15 cellular contexts compared by ENCODE assay signal in the genomic region with DNA sequence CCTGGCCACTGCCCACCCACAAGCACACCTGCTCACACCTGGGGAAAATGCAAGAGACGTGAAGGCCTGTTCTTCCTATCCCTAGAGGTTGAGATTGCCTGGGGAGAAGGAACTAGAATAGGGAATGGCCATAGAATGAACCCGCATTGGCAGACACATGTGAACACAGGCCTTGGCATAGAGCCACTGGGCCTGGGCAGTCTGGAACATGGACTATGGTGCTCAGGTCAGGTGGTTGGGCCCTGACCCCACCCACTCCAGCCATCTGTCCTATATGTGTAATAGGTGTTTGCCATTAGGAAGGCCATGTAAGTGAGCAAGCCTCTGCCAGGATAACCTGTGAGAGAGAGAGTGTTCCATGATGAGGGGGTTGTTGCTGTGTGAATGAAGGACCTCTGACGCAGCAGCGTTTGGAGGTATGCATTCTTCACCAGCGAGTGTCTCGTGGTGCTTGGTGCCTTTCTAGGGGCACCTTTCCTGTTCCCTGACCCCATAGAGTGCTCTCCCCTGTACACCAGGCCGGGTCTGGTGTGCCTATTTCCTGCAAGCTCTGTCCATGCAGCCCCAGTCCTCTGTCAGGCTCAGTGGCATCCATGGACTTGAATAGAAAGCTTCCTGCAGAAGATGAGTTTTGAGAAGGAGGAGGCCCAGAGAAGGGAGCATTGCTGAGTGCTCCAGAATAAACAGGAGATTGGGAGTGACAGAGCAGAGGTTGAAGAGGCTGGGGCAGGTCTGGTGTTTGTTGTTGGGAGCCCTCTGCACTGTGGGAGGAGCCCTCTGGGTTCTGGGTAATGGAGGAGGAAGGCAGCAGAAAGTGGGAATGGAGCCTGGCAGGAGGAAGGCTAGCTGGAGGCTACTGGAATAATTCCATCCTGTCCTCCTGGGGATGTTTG. TPM values are rescaled to one million over a fixed set of nuclear protein-coding genes. Genes with fewer than 3 reads are reported as not detected.
DNase-seq lines count a peak whose midpoint lies in the region; ATAC-seq and TF ChIP-seq lines count a peak whose summit lies in the region.
"Had no signal": no experiment of that assay in that cellular context is flagged by ENCODE, and none has a peak within 500 bp of the region (broad histone marks: within the 10 kb centered on the region; RNA-seq: fewer than 3 reads in every experiment).

No MANE protein-coding gene starts in this region.

- TF ChIP-seq CTCF in VCaP (conservative IDR thresholded peaks at IDR 0.05): no peak
- TF ChIP-seq CTCF in stomach (IDR thresholded peaks at IDR 0.05): no peak
- no peak for TF ChIP-seq CTCF in Caco-2 (IDR thresholded peaks at IDR 0.05; ENCODE audit: insufficient read depth in 1 of 2, low read depth in 1 of 2, low read length in 1 of 2, severe bottlenecking in 1 of 2, unreplicated experiment in 1 of 2)

- H3K36me3 ChIP-seq in stomach (peaks cover 8 to 72% (median 59%) of the 10 kb centered on the region in 4 donors), Caco-2 (ENCODE audit: control insufficient read depth, insufficient read depth, low read length) (peaks cover 4% of the 10 kb centered on the region)
- peaks cover 0 to 58% (median 0%) of the 10 kb centered on the region in 3 experiments for H3K36me3 ChIP-seq in naive thymus-derived CD4-positive, alpha-beta T cell (ENCODE audit: control insufficient read depth in 2 of 3, insufficient read depth in 3 of 3, low read length in 3 of 3)

- no peak for TF ChIP-seq EP300 in stomach (IDR thresholded peaks at IDR 0.05)

- no peak for TF ChIP-seq POLR2A in stomach (IDR thresholded peaks at IDR 0.05)

- peaks cover 27% of the 10 kb centered on the region for H3K36me3 Mint-ChIP-seq in activated T-cell treated with anti-CD3 and anti-CD28 coated beads, Interleukin-2, amount 50 U/mL, for 24 hours (ENCODE audit: low read depth)
- peaks cover 0 to 25% (median 0%) of the 10 kb centered on the region in 5 donors for H3K36me3 Mint-ChIP-seq in naive thymus-derived CD4-positive, alpha-beta T cell
- no peaks in the 10 kb centered on the region for H3K36me3 Mint-ChIP-seq in Caco-2 (ENCODE audit: insufficient read depth, unreplicated experiment)

- H3K4me1 Mint-ChIP-seq in activated T-cell treated with anti-CD3 and anti-CD28 coated beads, Interleukin-2, amount 50 U/mL, for 24 hours (ENCODE audit: low read depth): peaks cover 27% of the 10 kb centered on the region
- H3K4me1 Mint-ChIP-seq in naive thymus-derived CD4-positive, alpha-beta T cell: peaks cover 23 to 40% (median 32%) of the 10 kb centered on the region in 7 donors
- H3K4me1 Mint-ChIP-seq in Caco-2 (ENCODE audit: low read depth, unreplicated experiment): peaks cover 7% of the 10 kb centered on the region

- no peak overlapping the region for H3K4me3 Mint-ChIP-seq in activated T-cell treated with anti-CD3 and anti-CD28 coated beads, Interleukin-2, amount 50 U/mL, for 24 hours
- H3K4me3 Mint-ChIP-seq in naive thymus-derived CD4-positive, alpha-beta T cell: no peak overlapping the region
- H3K4me3 Mint-ChIP-seq in Caco-2 (ENCODE audit: unreplicated experiment): no peak overlapping the region
- H3K4me3 Mint-ChIP-seq: activated naive CD8-positive, alpha-beta T cell treated with anti-CD3 and anti-CD28 coated beads, Interleukin-2, amount 10 ng/mL, durations not matched to agents 7 days and 5 days had no signal

- no peaks in the 10 kb centered on the region for H3K27me3 ChIP-seq in stomach
- no peaks in the 10 kb centered on the region for H3K27me3 ChIP-seq in naive thymus-derived CD4-positive, alpha-beta T cell (ENCODE audit: control insufficient read depth in 2 of 2, insufficient read depth in 2 of 2, low read length in 2 of 2)
- no peaks in the 10 kb centered on the region for H3K27me3 ChIP-seq in Caco-2 (replicated peaks; ENCODE audit: control insufficient read depth, insufficient read depth, low read length)

- no TSS peak for BruUV-seq in Caco-2 (replicated peaks; lab: Mats Ljungman, UMichigan)

- H3K27ac Mint-ChIP-seq in activated T-cell treated with anti-CD3 and anti-CD28 coated beads, Interleukin-2, amount 50 U/mL, for 24 hours: peak overlapping the region; percentile 95
- H3K27ac Mint-ChIP-seq in naive thymus-derived CD4-positive, alpha-beta T cell: peak overlapping the region in 3 of 9 donors; percentile 45 to 72 (median 64)
- H3K27ac Mint-ChIP-seq in Caco-2 (ENCODE audit: unreplicated experiment): no peak overlapping the region

- no peaks in the 10 kb centered on the region for H3K27me3 Mint-ChIP-seq in activated T-cell treated with anti-CD3 and anti-CD28 coated beads, Interleukin-2, amount 50 U/mL, for 24 hours
- H3K27me3 Mint-ChIP-seq in naive thymus-derived CD4-positive, alpha-beta T cell: no peaks in the 10 kb centered on the region
- H3K27me3 Mint-ChIP-seq in Caco-2 (ENCODE audit: insufficient read depth, unreplicated experiment): no peaks in the 10 kb centered on the region
- H3K27me3 Mint-ChIP-seq: activated naive CD8-positive, alpha-beta T cell treated with anti-CD3 and anti-CD28 coated beads, Interleukin-2, amount 10 ng/mL, durations not matched to agents 7 days and 5 days had no signal

- no peak for ATAC-seq in GM18867 (IDR thresholded peaks at IDR 0.05; ENCODE audit: unreplicated experiment)
- ATAC-seq in naive thymus-derived CD4-positive, alpha-beta T cell: no peak
- ATAC-seq: HCT116 had no signal

- H3K27ac ChIP-seq in VCaP (peak overlapping the region; percentile 32), stomach (no peak overlapping the region)
- H3K27ac ChIP-seq in naive thymus-derived CD4-positive, alpha-beta T cell (ENCODE audit: low read depth, low read length): no peak overlapping the region
- H3K27ac ChIP-seq: KMS-11 had no signal

- H3K4me3 ChIP-seq in stomach: no peak overlapping the region
- H3K4me3 ChIP-seq in naive thymus-derived CD4-positive, alpha-beta T cell (ENCODE audit: low read length): no peak overlapping the region
- no peak overlapping the region for H3K4me3 ChIP-seq in Caco-2 (ENCODE audit: low read depth, low read length)

- intact Hi-C loops in stomach (cut with DNase I; ENCODE audit: low total_unique reads): no loop called here
- intact Hi-C loops in naive thymus-derived CD4-positive, alpha-beta T cell (cut with micrococcal nuclease): no loop called here
- intact Hi-C loops in Caco-2 (cut with micrococcal nuclease; ENCODE audit: unreplicated experiment): no loop called here

- CTCF ChIA-PET in naive thymus-derived CD4-positive, alpha-beta T cell (lab: Charles Lee): interaction anchor here (0.9 kb wide), 1 partner anchor 99 kb away, joined by 3 read pairs; no protein-coding TSS in a partner anchor
- CTCF ChIA-PET in Caco-2 (lab: Charles Lee): interaction anchor here (0.6 kb wide), 1 partner anchor 227 kb away, joined by 3 read pairs; no protein-coding TSS in a partner anchor

- H3K9me3 ChIP-seq in stomach (no peaks in the 10 kb centered on the region), Caco-2 (no peaks in the 10 kb centered on the region)
- no peaks in the 10 kb centered on the region for H3K9me3 ChIP-seq in naive thymus-derived CD4-positive, alpha-beta T cell (ENCODE audit: control insufficient read depth in 2 of 3, low read length in 3 of 3)

- no peak for DNase-seq in activated T-cell treated with anti-CD3 and anti-CD28 coated beads, Interleukin-2, amount 50 U/mL, for 24 hours
- DNase-seq in activated T-cell treated with anti-CD3 and anti-CD28 coated beads, Interleukin-2, amount 50 U/mL, for 48 hours: no peak
- DNase-seq in islet precursor cell: peak; percentile 64
- peak; percentile 81 for DNase-seq in stomach
- no peak for DNase-seq in naive thymus-derived CD4-positive, alpha-beta T cell
- DNase-seq in Caco-2: no peak
- DNase-seq: activated CD4-positive, alpha-beta T cell treated with anti-CD3 and anti-CD28 coated beads for 4 hours; activated naive CD8-positive, alpha-beta T cell treated with anti-CD3 and anti-CD28 coated beads, Interleukin-2, amount 10 ng/mL, durations not matched to agents 7 days and 5 days; DND-41; effector CD4-positive, alpha-beta T cell; NCI-H1930 had no signal

- peaks cover 6 to 40% (median 22%) of the 10 kb centered on the region in 4 donors for H3K4me1 ChIP-seq in stomach
- H3K4me1 ChIP-seq in naive thymus-derived CD4-positive, alpha-beta T cell (ENCODE audit: control insufficient read depth in 2 of 2, insufficient read depth in 2 of 2, low read length in 2 of 2): no peaks in the 10 kb centered on the region
- H3K4me1 ChIP-seq in Caco-2: no peaks in the 10 kb centered on the region

- 67 to 82% (median 69%) methylated on average over 7 of the region's 7 CpGs for whole genome bisulfite sequencing in stomach, 5 donors

- POLR2A ChIA-PET in naive thymus-derived CD4-positive, alpha-beta T cell (lab: Charles Lee): interaction anchor here (0.7 to 1.0 kb wide), 2 partner anchors 9 to 199 kb away, joined by 3 read pairs; no protein-coding TSS in a partner anchor
- POLR2A ChIA-PET in Caco-2 (lab: Charles Lee): no interaction called here

- H3K9me3 Mint-ChIP-seq in activated T-cell treated with anti-CD3 and anti-CD28 coated beads, Interleukin-2, amount 50 U/mL, for 24 hours: no peaks in the 10 kb centered on the region
- H3K9me3 Mint-ChIP-seq in naive thymus-derived CD4-positive, alpha-beta T cell: no peaks in the 10 kb centered on the region
- H3K9me3 Mint-ChIP-seq in Caco-2 (ENCODE audit: unreplicated experiment): no peaks in the 10 kb centered on the region
- H3K9me3 Mint-ChIP-seq: activated naive CD8-positive, alpha-beta T cell treated with anti-CD3 and anti-CD28 coated beads, Interleukin-2, amount 10 ng/mL, durations not matched to agents 7 days and 5 days had no signal

RNA-seq across cellular contexts. Expression of a gene that starts 15.6 kb away (rescaled TPM):
- total RNA-seq in stomach (10 to 100 TPM in 1 of 5 donors, 1 to 10 TPM in 2, under 1 TPM in 1, not detected in 1; 0.37 to 11.0 (median 4.0) TPM), Caco-2 (2022) (0.66 and 2.3 TPM in 2 replicates)
- 1 to 10 TPM in 2 of 3 donors, under 1 TPM in 1; 0.62 to 2.1 (median 1.3) TPM for polyA plus RNA-seq in stomach
- 10 to 100 TPM in 2 of 5 experiments, 1 to 10 TPM in 3; 7.9 to 15.1 (median 9.3) TPM for total RNA-seq in naive thymus-derived CD4-positive, alpha-beta T cell
- 1 to 10 TPM; 1.3 to 2.5 TPM for polyA plus RNA-seq in naive thymus-derived CD4-positive, alpha-beta T cell

RNA-seq across cellular contexts. Expression of a gene that starts 20.6 kb away (rescaled TPM):
- total RNA-seq in stomach: 10 to 100 TPM; 22.8 to 85.8 (median 52.5) TPM
- polyA plus RNA-seq in stomach: 100 to 1,000 TPM; 128 to 205 (median 134) TPM
- 100 to 1,000 TPM; 101 to 370 (median 142) TPM for total RNA-seq in naive thymus-derived CD4-positive, alpha-beta T cell
- polyA plus RNA-seq in naive thymus-derived CD4-positive, alpha-beta T cell: 100 to 1,000 TPM; 522 to 542 TPM
- 26.9 and 31.6 TPM in 2 replicates for total RNA-seq in Caco-2 (2022)

RNA-seq across cellular contexts. Expression of a gene that starts 23.0 kb away (rescaled TPM):
- total RNA-seq in stomach (10 to 100 TPM; 17.5 to 93.7 (median 26.1) TPM), Caco-2 (2022) (35.1 and 41.3 TPM in 2 replicates)
- polyA plus RNA-seq in stomach: 10 to 100 TPM; 10.2 to 26.5 (median 13.4) TPM
- 10 to 100 TPM; 18.0 to 28.5 (median 23.3) TPM for total RNA-seq in naive thymus-derived CD4-positive, alpha-beta T cell
- 10 to 100 TPM; 20.7 to 34.0 TPM for polyA plus RNA-seq in naive thymus-derived CD4-positive, alpha-beta T cell

RNA-seq across cellular contexts. Expression of a gene that starts 27.8 kb away (rescaled TPM):
- total RNA-seq in stomach: 10 to 100 TPM; 10.1 to 20.1 (median 12.8) TPM
- polyA plus RNA-seq in stomach: 10 to 100 TPM; 18.6 to 20.7 (median 19.2) TPM
- 10 to 100 TPM in 4 of 5 experiments, 1 to 10 TPM in 1; 9.4 to 23.6 (median 19.6) TPM for total RNA-seq in naive thymus-derived CD4-positive, alpha-beta T cell
- polyA plus RNA-seq in naive thymus-derived CD4-positive, alpha-beta T cell: 1 to 10 TPM in 1 of 2 donors, under 1 TPM in 1; 0.33 to 1.5 TPM
- total RNA-seq in Caco-2 (2022): 26.3 and 33.3 TPM in 2 replicates

RNA-seq across cellular contexts. Expression of a gene that starts 31.4 kb away (rescaled TPM):
- not detected for total RNA-seq in stomach
- 1 to 10 TPM in 2 of 3 donors, not detected in 1; 2.0 to 2.7 TPM for polyA plus RNA-seq in stomach
- 1 to 10 TPM; 1.1 to 6.4 (median 3.2) TPM for total RNA-seq in naive thymus-derived CD4-positive, alpha-beta T cell
- not detected for polyA plus RNA-seq in naive thymus-derived CD4-positive, alpha-beta T cell
- 0.93 TPM in 1 of 2 replicates, not detected in the other for total RNA-seq in Caco-2 (2022)

Comparison
In these comparisons a context has a peak if more than half of its experiments do, and no peak if none do; other contexts are left out.
1. DNase-seq: peak in islet precursor cell (single experiment) and stomach (single experiment); none in activated T-cell treated with anti-CD3 and anti-CD28 coated beads, Interleukin-2, amount 50 U/mL, for 24 hours (single experiment), activated T-cell treated with anti-CD3 and anti-CD28 coated beads, Interleukin-2, amount 50 U/mL, for 48 hours (0 of 2), naive thymus-derived CD4-positive, alpha-beta T cell (0 of 9) and Caco-2 (0 of 2).